Comparison of ENCODE assay signal across 10 cellular contexts in the genomic region with DNA sequence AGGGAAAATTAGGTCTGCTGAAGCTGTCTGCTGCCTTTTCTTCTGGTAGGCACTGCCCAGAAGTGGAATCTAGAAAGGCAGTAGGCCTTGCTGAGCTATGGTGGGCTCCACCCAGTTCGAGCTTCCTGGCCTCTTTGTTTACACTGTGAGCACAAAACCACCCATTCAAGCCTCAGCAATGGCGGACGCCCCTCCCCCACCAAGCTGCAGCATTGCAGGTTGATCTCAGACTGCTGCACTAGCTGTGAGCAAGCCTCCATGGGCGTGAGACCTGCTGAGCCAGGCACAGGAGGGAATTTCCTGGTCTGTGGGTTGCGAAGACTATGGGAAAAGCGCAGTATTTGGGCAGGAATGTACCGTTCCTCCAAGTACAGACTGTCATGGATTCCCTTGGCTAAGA. TPM values are rescaled to one million over a fixed set of nuclear protein-coding genes. Genes with fewer than 3 reads are reported as not detected.
A peak's percentile ranks its signal among the peaks of the same experiment; 100 is the strongest.
DNase-seq lines count a peak whose midpoint lies in the region; ATAC-seq and TF ChIP-seq lines count a peak whose summit lies in the region.
"Had no signal": no experiment of that assay in that cellular context is flagged by ENCODE, and none has a peak within 500 bp of the region (broad histone marks: within the 10 kb centered on the region; RNA-seq: fewer than 3 reads in every experiment).

No MANE protein-coding gene starts in this region.

- CTCF ChIA-PET in activated CD8-positive, alpha-beta T cell treated with anti-CD3 and anti-CD28 coated beads for 36 hours (lab: Charles Lee): interaction anchor here (3.3 kb wide), 1 partner anchor 25 kb away, joined by 8 read pairs; no protein-coding TSS in a partner anchor

- peaks cover 13% of the 10 kb centered on the region for H3K9me3 Mint-ChIP-seq in activated CD8-positive, alpha-beta T cell treated with anti-CD3 and anti-CD28 coated beads for 36 hours

- H3K36me3 Mint-ChIP-seq in activated CD8-positive, alpha-beta T cell treated with anti-CD3 and anti-CD28 coated beads for 36 hours (ENCODE audit: low read depth): peaks cover 27% of the 10 kb centered on the region

- no peak overlapping the region for H3K4me3 ChIP-seq in Jurkat, Clone E6-1 (ENCODE audit: low read length)
- H3K4me3 ChIP-seq: lung had no signal

- H3K4me1 Mint-ChIP-seq in activated CD8-positive, alpha-beta T cell treated with anti-CD3 and anti-CD28 coated beads for 36 hours (ENCODE audit: low read depth): peaks cover 52% of the 10 kb centered on the region

- intact Hi-C loops in activated CD8-positive, alpha-beta T cell treated with anti-CD3 and anti-CD28 coated beads for 36 hours (cut with micrococcal nuclease): no loop called here

- H3K27ac Mint-ChIP-seq in activated CD8-positive, alpha-beta T cell treated with anti-CD3 and anti-CD28 coated beads for 36 hours: peak overlapping the region; percentile 60

- DNase-seq in Jurkat, Clone E6-1 (ENCODE audit: low read depth, low spot score): peak; percentile 57
- DNase-seq in activated CD8-positive, alpha-beta T cell treated with anti-CD3 and anti-CD28 coated beads for 36 hours: peak; percentile 60
- peak; percentile 27 for DNase-seq in effector CD4-positive, alpha-beta T cell
- peak; percentile 13 to 18 for DNase-seq in stimulated activated CD4-positive, alpha-beta T cell treated with anti-CD3 and anti-CD28 coated beads, Interleukin-1b, Interleukin-23, amount 100 ng/mL, for 1 hour (ENCODE audit: low read depth in 2 of 2)
- no peak for DNase-seq in NCI-H82 treated with DMSO at 0.1 percent for 48 hours (lab: John Stamatoyannopoulos, UW; ENCODE audit: unreplicated experiment)
- DNase-seq: DMS79 had no signal

- ATAC-seq in activated CD8-positive, alpha-beta T cell treated with anti-CD3 and anti-CD28 coated beads for 36 hours: peak; percentile 45
- ATAC-seq in GM18520 (IDR thresholded peaks at IDR 0.05; ENCODE audit: unreplicated experiment): no peak
- ATAC-seq in GM21723 (IDR thresholded peaks at IDR 0.05; ENCODE audit: unreplicated experiment): no peak
- no peak for ATAC-seq in HG02973 (IDR thresholded peaks at IDR 0.05; ENCODE audit: unreplicated experiment)

- H3K27me3 Mint-ChIP-seq in activated CD8-positive, alpha-beta T cell treated with anti-CD3 and anti-CD28 coated beads for 36 hours: no peaks in the 10 kb centered on the region

- TF ChIP-seq CTCF in activated CD8-positive, alpha-beta T cell treated with anti-CD3 and anti-CD28 coated beads for 36 hours (IDR thresholded peaks at IDR 0.05): no peak

- H3K4me3 Mint-ChIP-seq in activated CD8-positive, alpha-beta T cell treated with anti-CD3 and anti-CD28 coated beads for 36 hours: no peak overlapping the region

- POLR2A ChIA-PET in activated CD8-positive, alpha-beta T cell treated with anti-CD3 and anti-CD28 coated beads for 36 hours (lab: Charles Lee): interaction anchor here (0.9 to 1.1 kb wide), 3 partner anchors 9 to 18 kb away, joined by 3 to 4 read pairs (median 3); no protein-coding TSS in a partner anchor

RNA-seq across cellular contexts. Expression of gene AGTPBP1, which starts 18.5 kb away (rescaled TPM):
- 15.0 TPM for polyA plus RNA-seq in Jurkat, Clone E6-1 (2012; ENCODE audit: insufficient read depth, insufficient read length)
- 10 to 100 TPM; 43.9 to 46.4 TPM for total RNA-seq in activated CD8-positive, alpha-beta T cell treated with anti-CD3 and anti-CD28 coated beads for 36 hours
